In the genomic region with DNA sequence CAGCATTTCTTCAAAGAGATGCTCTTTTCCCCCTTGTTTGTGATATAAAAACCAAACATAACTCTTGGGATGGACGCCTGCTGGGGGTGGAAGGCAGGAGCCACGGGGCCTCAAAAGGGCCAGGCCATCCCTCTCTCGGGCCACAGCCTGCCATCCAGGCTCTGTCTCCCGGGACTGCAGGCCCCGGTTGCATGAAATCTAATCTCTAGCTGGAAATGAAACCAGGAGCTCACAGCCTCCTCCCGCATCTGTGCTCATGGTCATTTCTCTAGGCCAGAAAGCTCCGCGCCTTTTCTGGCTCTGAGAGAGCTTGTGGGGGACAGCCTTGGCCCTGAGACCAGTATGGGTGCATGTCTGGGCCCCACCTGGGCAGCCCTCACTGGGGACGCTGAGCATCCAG, we compare ENCODE assay signal across 19 cellular contexts. TPM values are rescaled to one million over a fixed set of nuclear protein-coding genes. Genes with fewer than 3 reads are reported as not detected.
DNase-seq lines count a peak whose midpoint lies in the region; ATAC-seq and TF ChIP-seq lines count a peak whose summit lies in the region.
"Had no signal": no experiment of that assay in that cellular context is flagged by ENCODE, and none has a peak within 500 bp of the region (broad histone marks: within the 10 kb centered on the region; RNA-seq: fewer than 3 reads in every experiment).

No MANE protein-coding gene starts in this region.

- H3K27me3 Mint-ChIP-seq in central memory CD8-positive, alpha-beta T cell = no peaks in the 10 kb centered on the region
- H3K27me3 Mint-ChIP-seq: activated T-cell treated with anti-CD3 and anti-CD28 coated beads, Interleukin-2, amount 50 U/mL, for 24 hours had no signal

- H3K27ac Mint-ChIP-seq in central memory CD8-positive, alpha-beta T cell (ENCODE audit: low read depth) = peak overlapping the region; percentile 10
- H3K27ac Mint-ChIP-seq: activated naive CD4-positive, alpha-beta T cell treated with anti-CD3 and anti-CD28 coated beads for 36 hours; activated T-cell treated with anti-CD3 and anti-CD28 coated beads, Interleukin-2, amount 50 U/mL, for 24 hours had no signal

- no peak for ATAC-seq in central memory CD8-positive, alpha-beta T cell (replicated peaks; ENCODE audit: extremely low read depth, poor library complexity, severe bottlenecking)
- ATAC-seq in HG02970 (IDR thresholded peaks at IDR 0.05; ENCODE audit: low FRiP score, unreplicated experiment) = no peak

- no peak for TF ChIP-seq EP300 in ovary (IDR thresholded peaks at IDR 0.05)

- H3K36me3 ChIP-seq in ovary (no peaks in the 10 kb centered on the region), tibial artery (peaks cover 7 to 47% (median 27%) of the 10 kb centered on the region in 3 donors)

- WGBS in ovary, 3 donors = 41 to 47% (median 45%) methylated on average over 9 of the region's 9 CpGs

- H3K27ac ChIP-seq in ovary (no peak overlapping the region), tibial artery (peak overlapping the region; percentile 84 to 97)

- peaks cover 13% of the 10 kb centered on the region for H3K36me3 Mint-ChIP-seq in central memory CD8-positive, alpha-beta T cell (ENCODE audit: insufficient read depth)

- intact Hi-C loops in ovary (cut with DNase I) (no loop called here), tibial artery (cut with DNase I; ENCODE audit: low total_unique reads) (no loop called here)

- H3K27me3 ChIP-seq in ovary (no peaks in the 10 kb centered on the region), tibial artery (no peaks in the 10 kb centered on the region)

- H3K4me1 Mint-ChIP-seq in central memory CD8-positive, alpha-beta T cell = no peaks in the 10 kb centered on the region

- TF ChIP-seq POLR2A in ovary (IDR thresholded peaks at IDR 0.05) = no peak

- no peak overlapping the region for H3K4me3 ChIP-seq in ovary
- H3K4me3 ChIP-seq in tibial artery = no peak overlapping the region

- peak; percentile 38 for DNase-seq in NCI-H69 (lab: John Stamatoyannopoulos, UW)
- DNase-seq in central memory CD8-positive, alpha-beta T cell (ENCODE audit: low spot score in 2 of 2) = no peak
- peak in 3 of 5 donors; percentile 8 to 36 (median 30) for DNase-seq in ovary
- no peak for DNase-seq in tibial artery
- no peak for DNase-seq in foreskin melanocyte
- no peak for DNase-seq in NCI-H524 treated with DMSO at 0.1 percent for 48 hours (lab: John Stamatoyannopoulos, UW)
- DNase-seq: activated CD4-positive, alpha-beta T cell treated with anti-CD3 and anti-CD28 coated beads for 1 hour; activated naive CD4-positive, alpha-beta T cell treated with anti-CD3 and anti-CD28 coated beads for 36 hours; activated T-cell treated with anti-CD3 and anti-CD28 coated beads, Interleukin-2, amount 50 U/mL, for 24 hours; anterior cingulate cortex; central memory CD4-positive, alpha-beta T cell; DMS79 treated with DMSO at 0.1 percent for 48 hours; hippocampal formation; KG1; NCI-H146; NCI-H774; OCI-M1; Right ventricle myocardium superior had no signal

- peaks cover 22% of the 10 kb centered on the region for H3K4me1 ChIP-seq in ovary (ENCODE audit: insufficient read depth)
- H3K4me1 ChIP-seq in tibial artery = peaks cover 0 to 41% (median 31%) of the 10 kb centered on the region in 4 donors

- TF ChIP-seq CTCF in ovary (IDR thresholded peaks at IDR 0.05) (no peak), tibial artery (IDR thresholded peaks at IDR 0.05) (no peak)

- H3K4me3 Mint-ChIP-seq in central memory CD8-positive, alpha-beta T cell = no peak overlapping the region
- H3K4me3 Mint-ChIP-seq: activated naive CD4-positive, alpha-beta T cell treated with anti-CD3 and anti-CD28 coated beads for 36 hours; activated T-cell treated with anti-CD3 and anti-CD28 coated beads, Interleukin-2, amount 50 U/mL, for 24 hours had no signal

- H3K9me3 ChIP-seq in ovary = no peaks in the 10 kb centered on the region
- H3K9me3 ChIP-seq in tibial artery = no peaks in the 10 kb centered on the region

- no peaks in the 10 kb centered on the region for H3K9me3 Mint-ChIP-seq in central memory CD8-positive, alpha-beta T cell
- H3K9me3 Mint-ChIP-seq: activated naive CD4-positive, alpha-beta T cell treated with anti-CD3 and anti-CD28 coated beads for 36 hours; activated T-cell treated with anti-CD3 and anti-CD28 coated beads, Interleukin-2, amount 50 U/mL, for 24 hours had no signal

RNA-seq across cellular contexts. Expression of a gene that starts 29.7 kb away (rescaled TPM):
- 10 to 100 TPM; 18.5 to 29.7 (median 26.5) TPM for total RNA-seq in ovary
- 10 to 100 TPM; 25.6 to 27.5 TPM for polyA plus RNA-seq in ovary

Comparison
In these comparisons a context has a peak if more than half of its experiments do, and no peak if none do; other contexts are left out.
1. DNase-seq: peak in NCI-H69 (single experiment) and ovary (3 of 5); none in central memory CD8-positive, alpha-beta T cell (0 of 2), tibial artery (0 of 2), foreskin melanocyte (single experiment) and NCI-H524 treated with DMSO at 0.1 percent for 48 hours (single experiment).
2. H3K27ac ChIP-seq: peak in tibial artery (2 of 2); none in ovary (0 of 2).